19 cellular contexts compared by ENCODE assay signal in the genomic region with DNA sequence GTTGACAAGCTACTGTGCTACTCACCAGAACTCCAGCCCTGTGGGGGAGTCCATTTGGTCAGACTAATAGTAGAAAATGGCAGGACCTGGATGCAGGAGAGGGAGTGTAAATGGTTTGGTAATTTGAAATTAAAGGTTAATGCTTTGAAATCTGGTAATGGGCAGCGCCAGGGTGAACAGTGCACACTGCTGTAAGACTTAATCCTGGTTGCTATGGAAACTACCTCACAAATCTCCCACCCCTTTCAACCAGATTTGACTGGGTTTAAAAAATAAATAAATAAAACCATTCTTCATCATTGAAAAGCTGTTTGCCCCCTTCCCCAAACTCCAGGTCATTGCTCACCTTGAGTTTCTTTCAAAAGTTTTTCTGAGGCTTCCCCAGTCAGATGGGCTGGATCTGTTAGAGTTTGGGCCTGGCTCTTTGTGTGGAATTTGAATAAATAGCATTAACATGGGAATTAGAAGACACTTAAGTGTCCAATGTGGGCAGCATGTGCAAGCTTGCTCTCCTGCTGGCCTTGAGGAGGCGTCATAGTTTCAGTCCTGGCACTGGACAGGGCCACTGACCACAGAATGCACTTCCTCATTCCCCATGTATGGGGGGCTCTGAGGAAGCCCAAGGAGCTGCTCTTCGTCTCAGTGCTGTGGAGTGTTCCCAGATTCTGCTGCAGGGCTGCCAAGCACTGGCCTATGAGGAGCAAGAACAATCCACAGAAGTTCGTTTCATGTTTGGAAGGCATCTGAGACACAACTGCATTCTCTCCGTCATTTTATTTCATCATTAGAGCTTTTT.
DNase-seq lines count a peak whose midpoint lies in the region; ATAC-seq and TF ChIP-seq lines count a peak whose summit lies in the region.
"Had no signal": no experiment of that assay in that cellular context is flagged by ENCODE, and none has a peak within 500 bp of the region (broad histone marks: within the 10 kb centered on the region; RNA-seq: fewer than 3 reads in every experiment).

No MANE protein-coding gene starts in this region.

- TF ChIP-seq CTCF in CD14-positive monocyte (IDR thresholded peaks at IDR 0.05) (no peak), retinal pigment epithelial cell (conservative IDR thresholded peaks at IDR 0.05; ENCODE audit: low read depth, low read length) (no peak)

- H3K4me1 ChIP-seq in HAP-1: peaks cover 30% of the 10 kb centered on the region
- H3K4me1 ChIP-seq: esophagus muscularis mucosa had no signal

- peaks cover 0 to 3% (median 0%) of the 10 kb centered on the region in 3 donors for H3K27me3 Mint-ChIP-seq in CD14-positive monocyte (ENCODE audit: low read depth in 3 of 3)
- H3K27me3 Mint-ChIP-seq in activated naive CD8-positive, alpha-beta T cell treated with anti-CD3 and anti-CD28 coated beads, Interleukin-2, amount 50 U/mL, for 24 hours: no peaks in the 10 kb centered on the region
- H3K27me3 Mint-ChIP-seq: activated CD4-positive, alpha-beta memory T cell treated with anti-CD3 and anti-CD28 coated beads for 36 hours; CD4-positive, alpha-beta memory T cell had no signal

- no peak overlapping the region for H3K4me3 Mint-ChIP-seq in CD14-positive monocyte
- H3K4me3 Mint-ChIP-seq in activated naive CD8-positive, alpha-beta T cell treated with anti-CD3 and anti-CD28 coated beads, Interleukin-2, amount 50 U/mL, for 24 hours: no peak overlapping the region
- H3K4me3 Mint-ChIP-seq: activated CD4-positive, alpha-beta memory T cell treated with anti-CD3 and anti-CD28 coated beads for 36 hours; activated T-cell treated with anti-CD3 and anti-CD28 coated beads, Interleukin-2, amount 50 U/mL, for 4 hours; CD4-positive, alpha-beta memory T cell had no signal

- ATAC-seq in activated naive CD8-positive, alpha-beta T cell treated with anti-CD3 and anti-CD28 coated beads, Interleukin-2, amount 50 U/mL, for 24 hours: no peak
- ATAC-seq: activated naive CD4-positive, alpha-beta T cell treated with anti-CD3 and anti-CD28 coated beads, Interleukin-2, amount 50 U/mL, for 72 hours; activated T-cell treated with anti-CD3 and anti-CD28 coated beads, Interleukin-2, amount 50 U/mL, for 4 hours had no signal

- H3K4me1 Mint-ChIP-seq in CD14-positive monocyte: no peaks in the 10 kb centered on the region
- no peaks in the 10 kb centered on the region for H3K4me1 Mint-ChIP-seq in activated naive CD8-positive, alpha-beta T cell treated with anti-CD3 and anti-CD28 coated beads, Interleukin-2, amount 50 U/mL, for 24 hours

- intact Hi-C loops in CD14-positive monocyte (cut with micrococcal nuclease): no loop called here

- in situ Hi-C loops in HAP-1 (cut with MboI; ENCODE audit: low sequenced_read_pairs): no loop called here

- H3K9me3 Mint-ChIP-seq in CD14-positive monocyte: no peaks in the 10 kb centered on the region
- no peaks in the 10 kb centered on the region for H3K9me3 Mint-ChIP-seq in activated naive CD8-positive, alpha-beta T cell treated with anti-CD3 and anti-CD28 coated beads, Interleukin-2, amount 50 U/mL, for 24 hours
- H3K9me3 Mint-ChIP-seq: activated CD4-positive, alpha-beta memory T cell treated with anti-CD3 and anti-CD28 coated beads for 36 hours; activated naive CD4-positive, alpha-beta T cell treated with anti-CD3 and anti-CD28 coated beads, Interleukin-2, amount 50 U/mL, for 72 hours; activated T-cell treated with anti-CD3 and anti-CD28 coated beads, Interleukin-2, amount 50 U/mL, for 4 hours; CD4-positive, alpha-beta memory T cell had no signal

- H3K36me3 ChIP-seq in HAP-1 (replicated peaks): peaks cover 11% of the 10 kb centered on the region; the same call in 1 of the 2 replicates
- H3K36me3 ChIP-seq: ovary had no signal

- H3K36me3 Mint-ChIP-seq in CD14-positive monocyte: peaks cover 47 to 54% of the 10 kb centered on the region in 2 donors
- H3K36me3 Mint-ChIP-seq in activated naive CD8-positive, alpha-beta T cell treated with anti-CD3 and anti-CD28 coated beads, Interleukin-2, amount 50 U/mL, for 24 hours (ENCODE audit: low read depth): peaks cover 37% of the 10 kb centered on the region

- H3K27me3 ChIP-seq in HAP-1 (ENCODE audit: low read depth): no peaks in the 10 kb centered on the region
- H3K27me3 ChIP-seq: esophagus muscularis mucosa, ovary had no signal

- DNase-seq in CD14-positive monocyte (ENCODE audit: low spot score) (no peak), HAP-1 (ENCODE audit: low spot score in 2 of 2) (peak; percentile 17 to 21), ecto neural progenitor cell (ENCODE audit: low spot score) (peak; percentile 47), retinal pigment epithelial cell (ENCODE audit: low read depth) (peak; percentile 76), NCI-H526 treated with DMSO at 0.1 percent for 48 hours (lab: John Stamatoyannopoulos, UW) (no peak)
- DNase-seq in activated naive CD8-positive, alpha-beta T cell treated with anti-CD3 and anti-CD28 coated beads, Interleukin-2, amount 50 U/mL, for 24 hours: no peak
- DNase-seq in stimulated activated CD4-positive, alpha-beta T cell treated with anti-CD3 and anti-CD28 coated beads, Interleukin-12 subunit alpha, Interleukin-12 subunit beta, amount 100 ng/mL, for 4 hours: no peak
- DNase-seq: activated CD4-positive, alpha-beta memory T cell treated with anti-CD3 and anti-CD28 coated beads for 36 hours; activated T-cell treated with anti-CD3 and anti-CD28 coated beads, Interleukin-2, amount 50 U/mL, for 4 hours; CD4-positive, alpha-beta memory T cell; DMS53; NCI-H187 treated with DMSO at 0.1 percent for 48 hours; ovary; SHP77; stimulated activated CD4-positive, alpha-beta T cell treated with anti-CD3 and anti-CD28 coated beads, Interleukin-4, amount 100 ng/mL, for 24 hours; T-helper 1 cell had no signal

- H3K4me3 ChIP-seq in HAP-1 (no peak overlapping the region), retinal pigment epithelial cell (ENCODE audit: low read length) (no peak overlapping the region)
- H3K4me3 ChIP-seq: esophagus muscularis mucosa, ovary, skin epidermis had no signal

- H3K9me3 ChIP-seq in HAP-1: no peaks in the 10 kb centered on the region
- H3K9me3 ChIP-seq: esophagus muscularis mucosa, ovary had no signal

- H3K27ac Mint-ChIP-seq in CD14-positive monocyte: peak overlapping the region in 4 of 7 donors; percentile 4 to 22 (median 11)
- no peak overlapping the region for H3K27ac Mint-ChIP-seq in activated naive CD8-positive, alpha-beta T cell treated with anti-CD3 and anti-CD28 coated beads, Interleukin-2, amount 50 U/mL, for 24 hours
- H3K27ac Mint-ChIP-seq: activated CD4-positive, alpha-beta memory T cell treated with anti-CD3 and anti-CD28 coated beads for 36 hours; activated naive CD4-positive, alpha-beta T cell treated with anti-CD3 and anti-CD28 coated beads, Interleukin-2, amount 50 U/mL, for 72 hours had no signal

Comparison
In these comparisons a context has a peak if more than half of its experiments do, and no peak if none do; other contexts are left out.
1. DNase-seq: peak in HAP-1 (2 of 2), ecto neural progenitor cell (single experiment) and retinal pigment epithelial cell (single experiment); none in CD14-positive monocyte (single experiment), activated naive CD8-positive, alpha-beta T cell treated with anti-CD3 and anti-CD28 coated beads, Interleukin-2, amount 50 U/mL, for 24 hours (single experiment), stimulated activated CD4-positive, alpha-beta T cell treated with anti-CD3 and anti-CD28 coated beads, Interleukin-12 subunit alpha, Interleukin-12 subunit beta, amount 100 ng/mL, for 4 hours (single experiment) and NCI-H526 treated with DMSO at 0.1 percent for 48 hours (single experiment).